Comparison of ENCODE assay signal across 1 cellular context in genomic region chr11:118791015-118791960, GRCh38.
TF ChIP-seq lines count a peak whose summit lies in the region.

TSS of gene DDX6 (minus strand) at chr11:118791164. CDS start at chr11:118786251, 4,913 bp downstream.

TF ChIP-seq in HepG2, 621 proteins besides CTCF, POLR2A, EP300 and RAD21 (continued from another document and continues in another):
- TF ChIP-seq ZBTB39 (CRISPR knock-in tag; IDR thresholded peaks at IDR 0.05), result no peak
- 0 out of 2 replicates have a peak, but pooled peaks have one; percentile 1 for TF ChIP-seq AHDC1 (CRISPR knock-in tag; IDR thresholded peaks at IDR 0.05; ENCODE audit: borderline replicate concordance)
- TF ChIP-seq ZNF577 (CRISPR knock-in tag; IDR thresholded peaks at IDR 0.05; ENCODE audit: borderline replicate concordance, low read depth), result no peak
- TF ChIP-seq ZNF709 (CRISPR knock-in tag; IDR thresholded peaks at IDR 0.05), result peak; percentile 45; the same call in 1 of the 2 replicates
- TF ChIP-seq MXD4 (CRISPR knock-in tag; IDR thresholded peaks at IDR 0.05), result 0 out of 2 replicates have a peak, but pooled peaks have one; percentile 16
- TF ChIP-seq SOX6 (IDR thresholded peaks at IDR 0.05), result no peak
- TF ChIP-seq SOX6 (CRISPR knock-in tag; IDR thresholded peaks at IDR 0.05), result no peak
- TF ChIP-seq ZNF710 (CRISPR knock-in tag; IDR thresholded peaks at IDR 0.05; ENCODE audit: borderline replicate concordance), result peak; percentile 6; the same call in 1 of the 2 replicates
- TF ChIP-seq TEF (CRISPR knock-in tag; IDR thresholded peaks at IDR 0.05), result peak; percentile 62; the same call in 1 of the 2 replicates
- TF ChIP-seq NR3C1 (CRISPR knock-in tag; IDR thresholded peaks at IDR 0.05), result no peak
- TF ChIP-seq MYPOP (CRISPR knock-in tag; IDR thresholded peaks at IDR 0.05), result peak; percentile 36; the same call in 1 of the 2 replicates
- TF ChIP-seq NRL (CRISPR knock-in tag; IDR thresholded peaks at IDR 0.05; ENCODE audit: borderline replicate concordance), result peak; percentile 60; the same call in 1 of the 2 replicates
- TF ChIP-seq TAF1 (CRISPR knock-in tag; IDR thresholded peaks at IDR 0.05), result peak; percentile 94
- TF ChIP-seq ZNF549 (CRISPR knock-in tag; IDR thresholded peaks at IDR 0.05), result 0 out of 2 replicates have a peak, but pooled peaks have one; percentile 24
- no peak for TF ChIP-seq ZNF230 (CRISPR knock-in tag; IDR thresholded peaks at IDR 0.05)
- TF ChIP-seq ZNF687 (CRISPR knock-in tag; IDR thresholded peaks at IDR 0.05), result peak; percentile 74
- TF ChIP-seq HNF4G (IDR thresholded peaks at IDR 0.05; ENCODE audit: borderline replicate concordance, low read depth, low read length), result no peak
- TF ChIP-seq HNF4G (CRISPR knock-in tag; IDR thresholded peaks at IDR 0.05; ENCODE audit: borderline replicate concordance, low read depth), result no peak
- TF ChIP-seq ZNF333 (CRISPR knock-in tag; IDR thresholded peaks at IDR 0.05; ENCODE audit: borderline replicate concordance), result peak; percentile 2; the same call in 1 of the 2 replicates
- TF ChIP-seq MIER2 (CRISPR knock-in tag; IDR thresholded peaks at IDR 0.05), result 0 out of 2 replicates have a peak, but pooled peaks have one; percentile 13
- 0 out of 2 replicates have a peak, but pooled peaks have one; percentile 48 for TF ChIP-seq FOXO4 (CRISPR knock-in tag; conservative IDR thresholded peaks at IDR 0.05)
- TF ChIP-seq IRF2 (CRISPR knock-in tag; IDR thresholded peaks at IDR 0.05), result peak; percentile 29; the same call in 1 of the 2 replicates
- no peak for TF ChIP-seq ZNF143 (CRISPR knock-in tag; IDR thresholded peaks at IDR 0.05)
- no peak for TF ChIP-seq ZBTB26 (CRISPR knock-in tag; IDR thresholded peaks at IDR 0.05; ENCODE audit: borderline replicate concordance)
- no peak for TF ChIP-seq HNF1A (IDR thresholded peaks at IDR 0.05; ENCODE audit: low read depth)
- no peak for TF ChIP-seq HNF1A (CRISPR knock-in tag; IDR thresholded peaks at IDR 0.05; ENCODE audit: borderline replicate concordance)
